In genomic region chr9:1531411-1531903, GRCh38 we compare ENCODE assay signal across 27 cellular contexts.
"Had no signal": no experiment of that assay in that cellular context is flagged by ENCODE, and none has a peak within 500 bp of the region (broad histone marks: within the 10 kb centered on the region; RNA-seq: fewer than 3 reads in every experiment).

No MANE protein-coding gene starts in this region.

- H3K27ac ChIP-seq: ascending aorta, brain microvascular endothelial cell, esophagus muscularis mucosa, foreskin keratinocyte, gastrocnemius medialis had no signal

- H3K36me3 ChIP-seq: ascending aorta, brain microvascular endothelial cell, esophagus muscularis mucosa, gastrocnemius medialis had no signal

- H3K9me3 ChIP-seq: ascending aorta, esophagus muscularis mucosa, gastrocnemius medialis had no signal

- H3K4me1 ChIP-seq: ascending aorta, esophagus muscularis mucosa, foreskin keratinocyte, gastrocnemius medialis had no signal

- H3K4me3 ChIP-seq: ascending aorta, esophagus muscularis mucosa, gastrocnemius medialis had no signal

- H3K27me3 ChIP-seq: ascending aorta, brain microvascular endothelial cell, esophagus muscularis mucosa, foreskin keratinocyte, gastrocnemius medialis had no signal

- DNase-seq: activated CD4-positive, alpha-beta memory T cell treated with anti-CD3 and anti-CD28 coated beads for 36 hours; activated CD4-positive, alpha-beta T cell treated with anti-CD3 and anti-CD28 coated beads for 36 hours; activated CD4-positive, alpha-beta T cell treated with anti-CD3 and anti-CD28 coated beads, Interleukin-2, amount 10 ng/mL, durations not matched to agents 24 days and 14 days; activated CD4-positive, CD25-positive, alpha-beta regulatory T cell; activated CD4-positive, CD25-positive, alpha-beta regulatory T cell treated with anti-CD3 and anti-CD28 coated beads, Interleukin-2, amount 50 U/mL, for 72 hours; activated CD8-positive, alpha-beta memory T cell treated with anti-CD3 and anti-CD28 coated beads, Interleukin-2, amount 10 ng/mL, durations not matched to agents 7 days and 5 days; activated CD8-positive, alpha-beta memory T cell treated with anti-CD3 and anti-CD28 coated beads, Interleukin-2, amount 50 U/mL, for 4 hours; activated CD8-positive, alpha-beta T cell treated with anti-CD3 and anti-CD28 coated beads, Interleukin-2, amount 10 ng/mL, durations not matched to agents 7 days and 5 days; activated effector memory CD4-positive, alpha-beta T cell treated with anti-CD3 and anti-CD28 coated beads, Interleukin-2, amount 50 U/mL, for 16 hours; activated naive CD4-positive, alpha-beta T cell; activated naive CD4-positive, alpha-beta T cell treated with anti-CD3 and anti-CD28 coated beads, Interleukin-2, amount 10 ng/mL, durations not matched to agents 7 days and 5 days; activated naive CD8-positive, alpha-beta T cell treated with anti-CD3 and anti-CD28 coated beads, Interleukin-2, amount 10 ng/mL, durations not matched to agents 7 days and 5 days; activated T-cell treated with anti-CD3 and anti-CD28 coated beads, Interleukin-2, amount 50 U/mL, for 1 hour; activated T-cell treated with anti-CD3 and anti-CD28 coated beads, Interleukin-2, amount 50 U/mL, for 48 hours; brain microvascular endothelial cell; cortex of kidney; dermis blood vessel endothelial cell; effector CD4-positive, alpha-beta T cell; effector memory CD8-positive, alpha-beta T cell; erythroblast; foreskin keratinocyte; gastrocnemius medialis; hippocampal formation; T-helper 2 cell had no signal

- ATAC-seq: activated CD4-positive, alpha-beta T cell treated with anti-CD3 and anti-CD28 coated beads for 36 hours; activated CD8-positive, alpha-beta memory T cell treated with anti-CD3 and anti-CD28 coated beads, Interleukin-2, amount 10 ng/mL, durations not matched to agents 7 days and 5 days; activated CD8-positive, alpha-beta T cell treated with anti-CD3 and anti-CD28 coated beads, Interleukin-2, amount 10 ng/mL, durations not matched to agents 7 days and 5 days; activated naive CD4-positive, alpha-beta T cell treated with anti-CD3 and anti-CD28 coated beads, Interleukin-2, amount 50 U/mL, for 72 hours; effector memory CD8-positive, alpha-beta T cell; foreskin keratinocyte; gastrocnemius medialis had no signal
